In the genomic region with DNA sequence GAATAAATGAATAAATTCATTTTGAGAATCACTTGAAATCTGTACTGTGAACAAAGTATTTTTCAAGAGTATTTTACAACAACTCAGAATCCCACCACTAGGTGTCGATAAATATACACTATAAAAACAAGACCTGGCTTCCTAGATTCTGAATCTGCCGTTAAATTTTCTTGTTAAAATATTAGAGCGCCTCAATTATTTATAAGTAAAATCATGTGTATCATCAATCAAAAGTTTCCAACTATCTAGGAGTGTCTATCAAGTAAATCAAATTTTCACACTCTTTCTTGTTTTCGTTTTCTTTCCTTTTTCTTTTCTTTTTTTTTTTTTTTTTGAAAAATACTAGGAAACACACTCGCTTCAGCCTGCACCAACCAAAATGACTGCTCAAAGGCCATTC, we compare ENCODE assay signal across 1 cellular context.
TF ChIP-seq lines count a peak whose summit lies in the region.

No MANE protein-coding gene starts in this region.

TF ChIP-seq in SK-N-SH treated with all-trans-retinoic acid at 6 μM for 48 hours, 23 proteins besides CTCF, POLR2A, EP300 and RAD21 (continued from another document):
- TF ChIP-seq TOX (CRISPR knock-in tag; IDR thresholded peaks at IDR 0.05; ENCODE audit: borderline replicate concordance), result no peak
- TF ChIP-seq ZNF565 (CRISPR knock-in tag; conservative IDR thresholded peaks at IDR 0.05; ENCODE audit: low read depth), result no peak
